ENCODE assay signal across 8 cellular contexts in genomic region chr5:59367791-59368394, GRCh38.
DNase-seq lines count a peak whose midpoint lies in the region; ATAC-seq, FAIRE-seq and TF ChIP-seq lines count a peak whose summit lies in the region.

No MANE protein-coding gene starts in this region.

- H3K4me3 ChIP-seq in right lobe of liver, result no peak overlapping the region

- TF ChIP-seq CTCF in AG09319 (IDR thresholded peaks at IDR 0.05; ENCODE audit: low read depth, low read length) (peak; percentile 84), GM12874 (IDR thresholded peaks at IDR 0.05; ENCODE audit: insufficient read depth, low read depth, low read length) (peak; percentile 73), right lobe of liver (IDR thresholded peaks at IDR 0.05) (peak; percentile 39 to 81 (median 74))

- intact Hi-C loops in right lobe of liver (cut with DNase I), result no loop called here

- H3K27me3 ChIP-seq in right lobe of liver, result no peaks in the 10 kb centered on the region

- no peak for TF ChIP-seq POLR2A in right lobe of liver (IDR thresholded peaks at IDR 0.05)

- no peaks in the 10 kb centered on the region for H3K4me1 ChIP-seq in right lobe of liver

- peak; percentile 32 for DNase-seq in AG09319 (ENCODE audit: extremely low read depth, low read depth)
- DNase-seq in NCI-H1092 treated with DMSO at 0.1 percent for 48 hours (lab: John Stamatoyannopoulos, UW), result peak; percentile 35
- peak; percentile 66 for DNase-seq in dedifferentiated amniotic fluid mesenchymal stem cell (ENCODE audit: extremely low spot score)
- peak in 1 of 3 donors; percentile 54 for DNase-seq in right lobe of liver
- DNase-seq in stimulated activated CD8-positive, alpha-beta memory T cell treated with anti-CD3 and anti-CD28 coated beads, Interleukin-2, amount 100 ng/mL, for 48 hours (ENCODE audit: low read depth in 2 of 2), result peak; percentile 19 to 22

- H3K9me3 ChIP-seq in right lobe of liver, result no peaks in the 10 kb centered on the region

- ATAC-seq in right lobe of liver, result peak; percentile 69 to 86 (median 80)
- no peak for ATAC-seq in GM19395 (IDR thresholded peaks at IDR 0.05; ENCODE audit: unreplicated experiment)

- H3K36me3 ChIP-seq in right lobe of liver, result no peaks in the 10 kb centered on the region

- peak; percentile 88 for FAIRE-seq in TTC549 (lab: Jason Lieb, UNC)

- no peak overlapping the region for H3K27ac ChIP-seq in right lobe of liver

- whole genome bisulfite sequencing in right lobe of liver (ENCODE audit: insufficient coverage, low coverage, low lambda C conversion rate, missing lambda C conversion rate), result 8% methylated on average over 7 of the region's 7 CpGs
